18 cellular contexts compared by ENCODE assay signal in the genomic region with DNA sequence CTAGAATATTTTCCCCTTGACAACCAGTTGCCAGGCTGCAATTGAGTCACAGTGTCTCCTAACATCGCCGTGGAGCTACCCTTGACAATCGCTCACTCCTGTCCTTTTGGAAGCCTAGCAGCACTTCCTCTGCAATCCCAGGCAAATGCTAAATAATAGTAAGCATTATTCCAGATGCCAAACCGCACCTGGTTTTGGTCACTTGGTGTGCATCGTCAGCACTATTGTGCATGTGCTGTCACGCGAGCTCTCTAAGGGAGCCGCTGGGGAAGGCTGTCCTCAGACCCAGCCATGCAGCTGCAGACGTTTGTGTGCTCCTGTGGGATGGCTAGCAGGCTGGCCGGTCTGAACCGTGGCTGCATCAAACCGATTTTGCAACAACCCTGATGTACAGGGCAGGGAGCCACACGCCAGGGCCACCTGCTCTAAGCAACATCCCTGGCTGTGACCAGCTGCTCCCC.
A peak's percentile ranks its signal among the peaks of the same experiment; 100 is the strongest.
DNase-seq lines count a peak whose midpoint lies in the region; ATAC-seq and TF ChIP-seq lines count a peak whose summit lies in the region.
"Had no signal": no experiment of that assay in that cellular context is flagged by ENCODE, and none has a peak within 500 bp of the region (broad histone marks: within the 10 kb centered on the region; RNA-seq: fewer than 3 reads in every experiment).

No MANE protein-coding gene starts in this region.

- peak; percentile 1 for DNase-seq in DMS53 (lab: John Stamatoyannopoulos, UW)
- DNase-seq in DMS53 treated with DMSO at 0.1 percent for 48 hours (lab: John Stamatoyannopoulos, UW; ENCODE audit: unreplicated experiment) = no peak
- DNase-seq in NCI-H748 (lab: John Stamatoyannopoulos, UW; ENCODE audit: unreplicated experiment) = peak; percentile 85
- peak; percentile 12 for DNase-seq in globus pallidus (ENCODE audit: low spot score)
- DNase-seq in posterior cingulate gyrus = peak in 6 of 10 donors; percentile 21 to 81 (median 53)
- DNase-seq in H7 = no peak
- DNase-seq in HEK293T (ENCODE audit: extremely low spot score) = no peak
- DNase-seq: activated CD8-positive, alpha-beta memory T cell treated with anti-CD3 and anti-CD28 coated beads, Interleukin-2, amount 10 ng/mL, durations not matched to agents 7 days and 5 days; activated gamma-delta T cell treated with Interleukin-2 at 50 U/mL for 16 hours; CD8-positive, alpha-beta T cell; effector memory CD4-positive, alpha-beta T cell; MG63; mucosa of descending colon; NCI-H2227 treated with DMSO at 0.1 percent for 48 hours; stimulated activated CD8-positive, alpha-beta memory T cell treated with anti-CD3 and anti-CD28 coated beads, Interleukin-4, amount 100 ng/mL, for 48 hours; WERI-Rb-1 had no signal

- no peak for ATAC-seq in GM18520 (IDR thresholded peaks at IDR 0.05; ENCODE audit: unreplicated experiment)
- ATAC-seq: activated CD8-positive, alpha-beta memory T cell treated with anti-CD3 and anti-CD28 coated beads, Interleukin-2, amount 10 ng/mL, durations not matched to agents 7 days and 5 days; CD8-positive, alpha-beta T cell; mucosa of descending colon had no signal

- intact Hi-C loops in posterior cingulate gyrus (cut with DNase I) = no loop called here

- no peak overlapping the region for H3K4me3 ChIP-seq in H7 (ENCODE audit: insufficient read depth, low read depth, low read length)
- H3K4me3 ChIP-seq: MG63, mucosa of descending colon, tibial nerve had no signal

- no peaks in the 10 kb centered on the region for H3K36me3 ChIP-seq in H7 (replicated peaks; ENCODE audit: control insufficient read depth, insufficient read depth, low read length)
- H3K36me3 ChIP-seq: MG63, tibial nerve, WERI-Rb-1 had no signal

- no peaks in the 10 kb centered on the region for H3K27me3 ChIP-seq in H7 (ENCODE audit: control insufficient read depth, insufficient read depth, low read length)
- H3K27me3 ChIP-seq: MG63, tibial nerve had no signal

- POLR2A ChIA-PET in HEK293T (lab: Yijun Ruan, JAX) = no interaction called here

- CTCF ChIA-PET in HEK293T (lab: Yijun Ruan, JAX) = no interaction called here

TF ChIP-seq in HEK293T, 16 proteins besides CTCF, POLR2A, EP300 and RAD21:
- TF ChIP-seq NFRKB (IDR thresholded peaks at IDR 0.05) (no peak), CTBP1 (IDR thresholded peaks at IDR 0.05; ENCODE audit: borderline replicate concordance) (no peak), TARDBP (IDR thresholded peaks at IDR 0.05) (no peak), L3MBTL2 (conservative IDR thresholded peaks at IDR 0.05) (no peak), LEF1 (IDR thresholded peaks at IDR 0.05; ENCODE audit: borderline replicate concordance) (no peak), ARNT (IDR thresholded peaks at IDR 0.05) (no peak), SP1 (IDR thresholded peaks at IDR 0.05) (no peak), FOXA1 (IDR thresholded peaks at IDR 0.05) (no peak), SUZ12 (IDR thresholded peaks at IDR 0.05) (no peak), ELF4 (IDR thresholded peaks at IDR 0.05) (no peak), HDGF (IDR thresholded peaks at IDR 0.05; ENCODE audit: borderline replicate concordance) (no peak), FOXK2 (IDR thresholded peaks at IDR 0.05) (no peak), FOXM1 (IDR thresholded peaks at IDR 0.05; ENCODE audit: borderline replicate concordance) (no peak), ZNF384 (IDR thresholded peaks at IDR 0.05) (no peak)
- TF ChIP-seq, protein P1, sequence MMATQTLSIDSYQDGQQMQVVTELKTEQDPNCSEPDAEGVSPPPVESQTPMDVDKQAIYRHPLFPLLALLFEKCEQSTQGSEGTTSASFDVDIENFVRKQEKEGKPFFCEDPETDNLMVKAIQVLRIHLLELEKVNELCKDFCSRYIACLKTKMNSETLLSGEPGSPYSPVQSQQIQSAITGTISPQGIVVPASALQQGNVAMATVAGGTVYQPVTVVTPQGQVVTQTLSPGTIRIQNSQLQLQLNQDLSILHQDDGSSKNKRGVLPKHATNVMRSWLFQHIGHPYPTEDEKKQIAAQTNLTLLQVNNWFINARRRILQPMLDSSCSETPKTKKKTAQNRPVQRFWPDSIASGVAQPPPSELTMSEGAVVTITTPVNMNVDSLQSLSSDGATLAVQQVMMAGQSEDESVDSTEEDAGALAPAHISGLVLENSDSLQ (IDR thresholded peaks at IDR 0.05) = no peak

Comparison
In these comparisons a context has a peak if more than half of its experiments do, and no peak if none do; other contexts are left out.
1. DNase-seq: peak in DMS53 (single experiment), NCI-H748 (single experiment), globus pallidus (single experiment) and posterior cingulate gyrus (6 of 10); none in DMS53 treated with DMSO at 0.1 percent for 48 hours (single experiment), H7 (single experiment) and HEK293T (single experiment).